Comparison of ENCODE assay signal across 1 cellular context in the genomic region with DNA sequence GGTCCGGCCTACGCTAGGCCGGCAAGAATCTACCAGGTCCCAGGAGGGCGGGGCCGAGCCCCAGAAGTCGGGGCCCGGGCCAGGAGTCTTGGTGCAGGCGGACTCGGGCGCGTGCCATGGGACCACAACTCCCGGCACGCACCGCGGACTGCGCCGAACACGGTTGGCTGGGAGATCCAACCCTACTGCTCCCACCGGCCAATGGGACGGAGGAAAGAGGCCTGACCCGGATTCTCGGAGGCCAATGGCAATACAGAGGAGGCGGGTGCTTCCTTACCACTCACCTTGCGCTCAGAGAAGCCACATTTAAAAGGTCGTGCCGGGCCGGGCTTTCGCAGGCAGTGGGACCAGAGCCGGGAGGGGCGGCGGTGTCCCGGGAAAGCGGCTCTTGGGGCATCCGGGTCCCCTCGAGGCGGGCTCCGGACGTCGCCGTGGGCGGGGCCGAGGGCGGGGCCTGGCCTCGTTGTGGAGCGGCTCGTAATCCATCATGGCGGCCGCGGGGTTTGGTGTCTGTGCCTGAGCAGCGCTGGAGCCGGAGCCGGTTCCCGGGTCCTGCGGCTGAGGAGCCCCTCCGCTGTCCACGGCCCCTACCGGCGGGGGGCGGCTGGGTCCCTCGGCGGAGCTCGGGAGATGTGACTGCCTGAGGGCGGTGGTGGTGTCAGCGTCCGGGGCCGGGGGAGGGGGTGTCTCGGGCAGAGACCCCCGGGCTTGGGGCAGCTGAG.
TF ChIP-seq lines count a peak whose summit lies in the region.

No MANE protein-coding gene starts in this region.

TF ChIP-seq in HepG2, 621 proteins besides CTCF, POLR2A, EP300 and RAD21 (continued from another document and continues in another):
- TF ChIP-seq, protein P1, sequence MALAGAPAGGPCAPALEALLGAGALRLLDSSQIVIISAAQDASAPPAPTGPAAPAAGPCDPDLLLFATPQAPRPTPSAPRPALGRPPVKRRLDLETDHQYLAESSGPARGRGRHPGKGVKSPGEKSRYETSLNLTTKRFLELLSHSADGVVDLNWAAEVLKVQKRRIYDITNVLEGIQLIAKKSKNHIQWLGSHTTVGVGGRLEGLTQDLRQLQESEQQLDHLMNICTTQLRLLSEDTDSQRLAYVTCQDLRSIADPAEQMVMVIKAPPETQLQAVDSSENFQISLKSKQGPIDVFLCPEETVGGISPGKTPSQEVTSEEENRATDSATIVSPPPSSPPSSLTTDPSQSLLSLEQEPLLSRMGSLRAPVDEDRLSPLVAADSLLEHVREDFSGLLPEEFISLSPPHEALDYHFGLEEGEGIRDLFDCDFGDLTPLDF (CRISPR knock-in tag; IDR thresholded peaks at IDR 0.05): peak; percentile 46; the same call in 1 of the 2 replicates
- TF ChIP-seq GABPA (IDR thresholded peaks at IDR 0.05; ENCODE audit: low read depth, low read length) (peak; percentile 39), GABPA (CRISPR knock-in tag; IDR thresholded peaks at IDR 0.05; ENCODE audit: low read depth) (peak; percentile 72), ATM (IDR thresholded peaks at IDR 0.05; ENCODE audit: borderline replicate concordance) (no peak), ZNF282 (IDR thresholded peaks at IDR 0.05; ENCODE audit: partially characterized antibody) (no peak), ZNF703 (CRISPR knock-in tag; IDR thresholded peaks at IDR 0.05; ENCODE audit: borderline replicate concordance) (no peak), ZNF441 (CRISPR knock-in tag; IDR thresholded peaks at IDR 0.05; ENCODE audit: borderline replicate concordance) (0 out of 2 replicates have a peak, but pooled peaks have one; percentile 15), ZNF761 (CRISPR knock-in tag; conservative IDR thresholded peaks at IDR 0.05) (peak; percentile 50; the same call in 1 of the 2 replicates), POGZ (CRISPR knock-in tag; IDR thresholded peaks at IDR 0.05) (peak; percentile 40), MAF1 (CRISPR knock-in tag; IDR thresholded peaks at IDR 0.05; ENCODE audit: borderline replicate concordance) (0 out of 2 replicates have a peak, but pooled peaks have one; percentile 29), TAF1 (CRISPR knock-in tag; IDR thresholded peaks at IDR 0.05) (peak; percentile 90), ZNF615 (CRISPR knock-in tag; IDR thresholded peaks at IDR 0.05; ENCODE audit: borderline replicate concordance) (0 out of 2 replicates have a peak, but pooled peaks have one; percentile 31), SAP130 (CRISPR knock-in tag; IDR thresholded peaks at IDR 0.05; ENCODE audit: low read depth) (peak; percentile 55; the same call in 1 of the 2 replicates), GABPB1 (CRISPR knock-in tag; IDR thresholded peaks at IDR 0.05) (peak; percentile 88), SUZ12 (IDR thresholded peaks at IDR 0.05; ENCODE audit: low read depth, low read length) (peak; percentile 65), JARID2 (CRISPR knock-in tag; IDR thresholded peaks at IDR 0.05; ENCODE audit: insufficient replicate concordance) (peak; percentile 38), ELF1 (CRISPR knock-in tag; IDR thresholded peaks at IDR 0.05) (peak; percentile 78), ZNF232 (CRISPR knock-in tag; IDR thresholded peaks at IDR 0.05; ENCODE audit: borderline replicate concordance) (no peak), ZZZ3 (CRISPR knock-in tag; IDR thresholded peaks at IDR 0.05; ENCODE audit: borderline replicate concordance) (peak; percentile 41; the same call in 1 of the 2 replicates), ZNF331 (CRISPR knock-in tag; IDR thresholded peaks at IDR 0.05) (no peak; the same call in 1 of the 2 replicates), ZNF225 (CRISPR knock-in tag; IDR thresholded peaks at IDR 0.05) (0 out of 2 replicates have a peak, but pooled peaks have one; percentile 28), SP2 (CRISPR knock-in tag; IDR thresholded peaks at IDR 0.05) (peak; percentile 97)
- TF ChIP-seq, protein P2, sequence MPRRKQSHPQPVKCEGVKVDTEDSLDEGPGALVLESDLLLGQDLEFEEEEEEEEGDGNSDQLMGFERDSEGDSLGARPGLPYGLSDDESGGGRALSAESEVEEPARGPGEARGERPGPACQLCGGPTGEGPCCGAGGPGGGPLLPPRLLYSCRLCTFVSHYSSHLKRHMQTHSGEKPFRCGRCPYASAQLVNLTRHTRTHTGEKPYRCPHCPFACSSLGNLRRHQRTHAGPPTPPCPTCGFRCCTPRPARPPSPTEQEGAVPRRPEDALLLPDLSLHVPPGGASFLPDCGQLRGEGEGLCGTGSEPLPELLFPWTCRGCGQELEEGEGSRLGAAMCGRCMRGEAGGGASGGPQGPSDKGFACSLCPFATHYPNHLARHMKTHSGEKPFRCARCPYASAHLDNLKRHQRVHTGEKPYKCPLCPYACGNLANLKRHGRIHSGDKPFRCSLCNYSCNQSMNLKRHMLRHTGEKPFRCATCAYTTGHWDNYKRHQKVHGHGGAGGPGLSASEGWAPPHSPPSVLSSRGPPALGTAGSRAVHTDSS (CRISPR knock-in tag; conservative IDR thresholded peaks at IDR 0.05): no peak
- TF ChIP-seq, protein P3, sequence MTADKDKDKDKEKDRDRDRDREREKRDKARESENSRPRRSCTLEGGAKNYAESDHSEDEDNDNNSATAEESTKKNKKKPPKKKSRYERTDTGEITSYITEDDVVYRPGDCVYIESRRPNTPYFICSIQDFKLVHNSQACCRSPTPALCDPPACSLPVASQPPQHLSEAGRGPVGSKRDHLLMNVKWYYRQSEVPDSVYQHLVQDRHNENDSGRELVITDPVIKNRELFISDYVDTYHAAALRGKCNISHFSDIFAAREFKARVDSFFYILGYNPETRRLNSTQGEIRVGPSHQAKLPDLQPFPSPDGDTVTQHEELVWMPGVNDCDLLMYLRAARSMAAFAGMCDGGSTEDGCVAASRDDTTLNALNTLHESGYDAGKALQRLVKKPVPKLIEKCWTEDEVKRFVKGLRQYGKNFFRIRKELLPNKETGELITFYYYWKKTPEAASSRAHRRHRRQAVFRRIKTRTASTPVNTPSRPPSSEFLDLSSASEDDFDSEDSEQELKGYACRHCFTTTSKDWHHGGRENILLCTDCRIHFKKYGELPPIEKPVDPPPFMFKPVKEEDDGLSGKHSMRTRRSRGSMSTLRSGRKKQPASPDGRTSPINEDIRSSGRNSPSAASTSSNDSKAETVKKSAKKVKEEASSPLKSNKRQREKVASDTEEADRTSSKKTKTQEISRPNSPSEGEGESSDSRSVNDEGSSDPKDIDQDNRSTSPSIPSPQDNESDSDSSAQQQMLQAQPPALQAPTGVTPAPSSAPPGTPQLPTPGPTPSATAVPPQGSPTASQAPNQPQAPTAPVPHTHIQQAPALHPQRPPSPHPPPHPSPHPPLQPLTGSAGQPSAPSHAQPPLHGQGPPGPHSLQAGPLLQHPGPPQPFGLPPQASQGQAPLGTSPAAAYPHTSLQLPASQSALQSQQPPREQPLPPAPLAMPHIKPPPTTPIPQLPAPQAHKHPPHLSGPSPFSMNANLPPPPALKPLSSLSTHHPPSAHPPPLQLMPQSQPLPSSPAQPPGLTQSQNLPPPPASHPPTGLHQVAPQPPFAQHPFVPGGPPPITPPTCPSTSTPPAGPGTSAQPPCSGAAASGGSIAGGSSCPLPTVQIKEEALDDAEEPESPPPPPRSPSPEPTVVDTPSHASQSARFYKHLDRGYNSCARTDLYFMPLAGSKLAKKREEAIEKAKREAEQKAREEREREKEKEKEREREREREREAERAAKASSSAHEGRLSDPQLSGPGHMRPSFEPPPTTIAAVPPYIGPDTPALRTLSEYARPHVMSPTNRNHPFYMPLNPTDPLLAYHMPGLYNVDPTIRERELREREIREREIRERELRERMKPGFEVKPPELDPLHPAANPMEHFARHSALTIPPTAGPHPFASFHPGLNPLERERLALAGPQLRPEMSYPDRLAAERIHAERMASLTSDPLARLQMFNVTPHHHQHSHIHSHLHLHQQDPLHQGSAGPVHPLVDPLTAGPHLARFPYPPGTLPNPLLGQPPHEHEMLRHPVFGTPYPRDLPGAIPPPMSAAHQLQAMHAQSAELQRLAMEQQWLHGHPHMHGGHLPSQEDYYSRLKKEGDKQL (CRISPR knock-in tag; IDR thresholded peaks at IDR 0.05; ENCODE audit: low read depth): no peak
- TF ChIP-seq, protein P4, sequence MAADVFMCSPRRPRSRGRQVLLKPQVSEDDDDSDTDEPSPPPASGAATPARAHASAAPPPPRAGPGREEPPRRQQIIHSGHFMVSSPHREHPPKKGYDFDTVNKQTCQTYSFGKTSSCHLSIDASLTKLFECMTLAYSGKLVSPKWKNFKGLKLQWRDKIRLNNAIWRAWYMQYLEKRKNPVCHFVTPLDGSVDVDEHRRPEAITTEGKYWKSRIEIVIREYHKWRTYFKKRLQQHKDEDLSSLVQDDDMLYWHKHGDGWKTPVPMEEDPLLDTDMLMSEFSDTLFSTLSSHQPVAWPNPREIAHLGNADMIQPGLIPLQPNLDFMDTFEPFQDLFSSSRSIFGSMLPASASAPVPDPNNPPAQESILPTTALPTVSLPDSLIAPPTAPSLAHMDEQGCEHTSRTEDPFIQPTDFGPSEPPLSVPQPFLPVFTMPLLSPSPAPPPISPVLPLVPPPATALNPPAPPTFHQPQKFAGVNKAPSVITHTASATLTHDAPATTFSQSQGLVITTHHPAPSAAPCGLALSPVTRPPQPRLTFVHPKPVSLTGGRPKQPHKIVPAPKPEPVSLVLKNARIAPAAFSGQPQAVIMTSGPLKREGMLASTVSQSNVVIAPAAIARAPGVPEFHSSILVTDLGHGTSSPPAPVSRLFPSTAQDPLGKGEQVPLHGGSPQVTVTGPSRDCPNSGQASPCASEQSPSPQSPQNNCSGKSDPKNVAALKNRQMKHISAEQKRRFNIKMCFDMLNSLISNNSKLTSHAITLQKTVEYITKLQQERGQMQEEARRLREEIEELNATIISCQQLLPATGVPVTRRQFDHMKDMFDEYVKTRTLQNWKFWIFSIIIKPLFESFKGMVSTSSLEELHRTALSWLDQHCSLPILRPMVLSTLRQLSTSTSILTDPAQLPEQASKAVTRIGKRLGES (CRISPR knock-in tag; IDR thresholded peaks at IDR 0.05; ENCODE audit: borderline replicate concordance): no peak
- TF ChIP-seq, protein P5, sequence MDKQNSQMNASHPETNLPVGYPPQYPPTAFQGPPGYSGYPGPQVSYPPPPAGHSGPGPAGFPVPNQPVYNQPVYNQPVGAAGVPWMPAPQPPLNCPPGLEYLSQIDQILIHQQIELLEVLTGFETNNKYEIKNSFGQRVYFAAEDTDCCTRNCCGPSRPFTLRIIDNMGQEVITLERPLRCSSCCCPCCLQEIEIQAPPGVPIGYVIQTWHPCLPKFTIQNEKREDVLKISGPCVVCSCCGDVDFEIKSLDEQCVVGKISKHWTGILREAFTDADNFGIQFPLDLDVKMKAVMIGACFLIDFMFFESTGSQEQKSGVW (CRISPR knock-in tag; IDR thresholded peaks at IDR 0.05; ENCODE audit: borderline replicate concordance): no peak
- TF ChIP-seq, protein P6, sequence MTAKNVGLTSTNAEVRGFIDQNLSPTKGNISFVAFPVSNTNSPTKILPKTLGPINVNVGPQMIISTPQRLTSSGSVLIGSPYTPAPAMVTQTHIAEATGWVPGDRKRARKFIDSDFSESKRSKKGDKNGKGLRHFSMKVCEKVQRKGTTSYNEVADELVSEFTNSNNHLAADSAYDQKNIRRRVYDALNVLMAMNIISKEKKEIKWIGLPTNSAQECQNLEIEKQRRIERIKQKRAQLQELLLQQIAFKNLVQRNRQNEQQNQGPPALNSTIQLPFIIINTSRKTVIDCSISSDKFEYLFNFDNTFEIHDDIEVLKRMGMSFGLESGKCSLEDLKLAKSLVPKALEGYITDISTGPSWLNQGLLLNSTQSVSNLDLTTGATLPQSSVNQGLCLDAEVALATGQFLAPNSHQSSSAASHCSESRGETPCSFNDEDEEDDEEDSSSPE (CRISPR knock-in tag; IDR thresholded peaks at IDR 0.05): 0 out of 2 replicates have a peak, but pooled peaks have one; percentile 39
- TF ChIP-seq, protein P7, sequence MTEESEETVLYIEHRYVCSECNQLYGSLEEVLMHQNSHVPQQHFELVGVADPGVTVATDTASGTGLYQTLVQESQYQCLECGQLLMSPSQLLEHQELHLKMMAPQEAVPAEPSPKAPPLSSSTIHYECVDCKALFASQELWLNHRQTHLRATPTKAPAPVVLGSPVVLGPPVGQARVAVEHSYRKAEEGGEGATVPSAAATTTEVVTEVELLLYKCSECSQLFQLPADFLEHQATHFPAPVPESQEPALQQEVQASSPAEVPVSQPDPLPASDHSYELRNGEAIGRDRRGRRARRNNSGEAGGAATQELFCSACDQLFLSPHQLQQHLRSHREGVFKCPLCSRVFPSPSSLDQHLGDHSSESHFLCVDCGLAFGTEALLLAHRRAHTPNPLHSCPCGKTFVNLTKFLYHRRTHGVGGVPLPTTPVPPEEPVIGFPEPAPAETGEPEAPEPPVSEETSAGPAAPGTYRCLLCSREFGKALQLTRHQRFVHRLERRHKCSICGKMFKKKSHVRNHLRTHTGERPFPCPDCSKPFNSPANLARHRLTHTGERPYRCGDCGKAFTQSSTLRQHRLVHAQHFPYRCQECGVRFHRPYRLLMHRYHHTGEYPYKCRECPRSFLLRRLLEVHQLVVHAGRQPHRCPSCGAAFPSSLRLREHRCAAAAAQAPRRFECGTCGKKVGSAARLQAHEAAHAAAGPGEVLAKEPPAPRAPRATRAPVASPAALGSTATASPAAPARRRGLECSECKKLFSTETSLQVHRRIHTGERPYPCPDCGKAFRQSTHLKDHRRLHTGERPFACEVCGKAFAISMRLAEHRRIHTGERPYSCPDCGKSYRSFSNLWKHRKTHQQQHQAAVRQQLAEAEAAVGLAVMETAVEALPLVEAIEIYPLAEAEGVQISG (CRISPR knock-in tag; IDR thresholded peaks at IDR 0.05): peak; percentile 40
